9 cellular contexts compared by ENCODE assay signal in the genomic region with DNA sequence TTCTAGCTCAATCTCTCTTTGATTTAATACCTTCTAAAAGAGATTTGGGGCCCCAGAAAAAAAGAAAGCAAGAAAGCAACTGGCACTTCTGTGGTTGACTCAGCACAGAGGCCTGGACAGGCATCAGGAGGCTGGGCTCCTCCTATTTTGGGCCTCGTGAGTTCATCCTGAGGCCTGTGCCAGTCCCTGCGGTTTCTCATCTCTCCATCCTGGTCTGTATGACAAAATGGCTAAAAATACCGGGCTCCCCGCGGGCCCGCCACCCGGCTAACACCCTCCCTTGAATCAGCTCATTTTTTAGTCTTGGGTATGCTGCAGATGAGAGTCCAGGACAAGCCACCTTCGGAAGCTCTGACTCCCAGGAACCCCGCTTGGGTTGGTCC.
DNase-seq lines count a peak whose midpoint lies in the region; ATAC-seq and TF ChIP-seq lines count a peak whose summit lies in the region.
"Had no signal": no experiment of that assay in that cellular context is flagged by ENCODE, and none has a peak within 500 bp of the region (broad histone marks: within the 10 kb centered on the region; RNA-seq: fewer than 3 reads in every experiment).

No MANE protein-coding gene starts in this region.

- H3K36me3 ChIP-seq in breast epithelium (no peaks in the 10 kb centered on the region), right atrium auricular region (no peaks in the 10 kb centered on the region), aorta (ENCODE audit: control insufficient read depth in 1 of 2, insufficient read depth in 2 of 2, low read length in 1 of 2) (no peaks in the 10 kb centered on the region)

- peak; percentile 68 to 87 for ATAC-seq in activated T-cell treated with anti-CD3 and anti-CD28 coated beads, Interleukin-2, amount 50 U/mL, for 72 hours (replicated peaks in 1 of 2)
- ATAC-seq in aorta (ENCODE audit: low FRiP score) (peak; percentile 81), GM18907 (IDR thresholded peaks at IDR 0.05; ENCODE audit: unreplicated experiment) (no peak)
- ATAC-seq: PC-3 had no signal

- H3K9me3 Mint-ChIP-seq in MCF 10A (ENCODE audit: unreplicated experiment): no peaks in the 10 kb centered on the region
- no peaks in the 10 kb centered on the region for H3K9me3 Mint-ChIP-seq in activated T-cell treated with anti-CD3 and anti-CD28 coated beads, Interleukin-2, amount 50 U/mL, for 72 hours

- H3K4me1 Mint-ChIP-seq in MCF 10A (ENCODE audit: insufficient read depth, unreplicated experiment): peaks cover 9% of the 10 kb centered on the region
- peaks cover 26% of the 10 kb centered on the region for H3K4me1 Mint-ChIP-seq in activated T-cell treated with anti-CD3 and anti-CD28 coated beads, Interleukin-2, amount 50 U/mL, for 72 hours (ENCODE audit: low read depth)

- H3K27ac ChIP-seq in breast epithelium (no peak overlapping the region), right atrium auricular region (peak overlapping the region; percentile 68 to 72), aorta (ENCODE audit: low read depth in 1 of 2, low read length in 2 of 2) (peak overlapping the region; percentile 6 to 81)

- H3K27me3 ChIP-seq in breast epithelium (no peaks in the 10 kb centered on the region), right atrium auricular region (no peaks in the 10 kb centered on the region), aorta (ENCODE audit: control insufficient read depth in 1 of 2, insufficient read depth in 2 of 2, low read length in 1 of 2) (no peaks in the 10 kb centered on the region)

- POLR2A ChIA-PET in MCF 10A (lab: Yijun Ruan, JAX): interaction anchor here (0.6 to 1.6 kb wide), 7 partner anchors 36 to 143 kb away, joined by 3 to 8 read pairs (median 4); a partner anchor contains a TSS

- H3K36me3 Mint-ChIP-seq in MCF 10A (ENCODE audit: insufficient read depth, unreplicated experiment): no peaks in the 10 kb centered on the region
- no peaks in the 10 kb centered on the region for H3K36me3 Mint-ChIP-seq in activated T-cell treated with anti-CD3 and anti-CD28 coated beads, Interleukin-2, amount 50 U/mL, for 72 hours (ENCODE audit: insufficient read depth in 2 of 2)

- BruUV-seq in MCF 10A (replicated peaks; lab: Mats Ljungman, UMichigan): no TSS peak

- CTCF ChIA-PET in MCF 10A (lab: Yijun Ruan, JAX): interaction anchor here (0.6 kb wide), 2 partner anchors 9 to 1309 kb away, joined by 3 read pairs; no protein-coding TSS in a partner anchor

- H3K4me3 ChIP-seq in breast epithelium (no peak overlapping the region), right atrium auricular region (no peak overlapping the region), aorta (ENCODE audit: low read length in 2 of 2) (no peak overlapping the region)

- intact Hi-C loops in MCF 10A (cut with micrococcal nuclease) (no loop called here), breast epithelium (cut with DNase I; ENCODE audit: low total_unique reads) (no loop called here), aorta (cut with DNase I) (loop anchor here (5.0 to 10.0 kb wide), 2 partner anchors 61 to 138 kb away; a partner anchor contains a TSS)

- peak; percentile 83 for DNase-seq in MCF 10A (ENCODE audit: unreplicated experiment)
- no peak for DNase-seq in breast epithelium (ENCODE audit: low spot score in 2 of 2)
- DNase-seq in activated T-cell treated with anti-CD3 and anti-CD28 coated beads, Interleukin-2, amount 50 U/mL, for 72 hours: peak; percentile 24 to 37
- DNase-seq in right atrium auricular region (ENCODE audit: low spot score): peak; percentile 77
- peak; percentile 89 to 92 for DNase-seq in aorta
- no peak for DNase-seq in NCI-H2171 treated with DMSO at 0.1 percent for 48 hours (lab: John Stamatoyannopoulos, UW)
- DNase-seq in NCI-H2171 (lab: John Stamatoyannopoulos, UW): no peak
- DNase-seq: PC-3 had no signal

- no peaks in the 10 kb centered on the region for H3K9me3 ChIP-seq in breast epithelium
- H3K9me3 ChIP-seq in right atrium auricular region: no peaks in the 10 kb centered on the region
- H3K9me3 ChIP-seq in aorta (ENCODE audit: control insufficient read depth, low read length): no peaks in the 10 kb centered on the region

- TF ChIP-seq POLR2A in breast epithelium (IDR thresholded peaks at IDR 0.05): no peak

- WGBS in aorta, 2 donors: 11 to 14% methylated on average over 9 of the region's 9 CpGs

- no peaks in the 10 kb centered on the region for H3K4me1 ChIP-seq in breast epithelium
- peaks cover 0 to 17% of the 10 kb centered on the region in 2 donors for H3K4me1 ChIP-seq in right atrium auricular region
- H3K4me1 ChIP-seq in aorta (ENCODE audit: control insufficient read depth in 1 of 2, insufficient read depth in 2 of 2, low read length in 2 of 2): no peaks in the 10 kb centered on the region

- peak overlapping the region; percentile 23 for H3K4me3 Mint-ChIP-seq in MCF 10A (ENCODE audit: unreplicated experiment)
- peak overlapping the region; percentile 45 to 56 for H3K4me3 Mint-ChIP-seq in activated T-cell treated with anti-CD3 and anti-CD28 coated beads, Interleukin-2, amount 50 U/mL, for 72 hours

- no peak for TF ChIP-seq CTCF in MCF 10A (IDR thresholded peaks at IDR 0.05; ENCODE audit: unreplicated experiment)
- no peak for TF ChIP-seq CTCF in breast epithelium (IDR thresholded peaks at IDR 0.05)
- no peak for TF ChIP-seq CTCF in right atrium auricular region (IDR thresholded peaks at IDR 0.05)

- no peaks in the 10 kb centered on the region for H3K27me3 Mint-ChIP-seq in MCF 10A (ENCODE audit: insufficient read depth, unreplicated experiment)
- peaks cover 15% of the 10 kb centered on the region for H3K27me3 Mint-ChIP-seq in activated T-cell treated with anti-CD3 and anti-CD28 coated beads, Interleukin-2, amount 50 U/mL, for 72 hours (ENCODE audit: low read depth)

- H3K27ac Mint-ChIP-seq in MCF 10A (ENCODE audit: low read depth, unreplicated experiment): no peak overlapping the region
- H3K27ac Mint-ChIP-seq in activated T-cell treated with anti-CD3 and anti-CD28 coated beads, Interleukin-2, amount 50 U/mL, for 72 hours: no peak overlapping the region

Comparison
In these comparisons a context has a peak if more than half of its experiments do, and no peak if none do; other contexts are left out.
1. DNase-seq: peak in MCF 10A (single experiment), activated T-cell treated with anti-CD3 and anti-CD28 coated beads, Interleukin-2, amount 50 U/mL, for 72 hours (2 of 2), right atrium auricular region (single experiment) and aorta (2 of 2); none in breast epithelium (0 of 2), NCI-H2171 treated with DMSO at 0.1 percent for 48 hours (single experiment) and NCI-H2171 (single experiment).
2. H3K27ac ChIP-seq: peak in right atrium auricular region (2 of 2) and aorta (2 of 2); none in breast epithelium (0 of 2).
3. intact Hi-C loops: an anchor here in aorta (5.0 to 10.0 kb wide); none called in MCF 10A and breast epithelium.